8 cellular contexts compared by ENCODE assay signal in genomic region chr1:246971322-246971721, GRCh38. TPM values are rescaled to one million over a fixed set of nuclear protein-coding genes. Genes with fewer than 3 reads are reported as not detected.
DNase-seq lines count a peak whose midpoint lies in the region; ATAC-seq and TF ChIP-seq lines count a peak whose summit lies in the region.

No MANE protein-coding gene starts in this region.

- POLR2A ChIA-PET in AG04450 (lab: Yijun Ruan, JAX): no interaction called here

- no peaks in the 10 kb centered on the region for H3K27me3 ChIP-seq in AG04450 (ENCODE audit: control insufficient read depth, insufficient read depth, low read length)

- H3K27me3 Mint-ChIP-seq in stimulated activated naive B cell treated with anti-CD40 and anti-IgM and Interleukin-4, amounts not matched to agents 10 μg/mL and 1 μg/mL and 100 μg/mL, for 72 hours: no peaks in the 10 kb centered on the region

- CTCF ChIA-PET in AG04450 (lab: Charles Lee): interaction anchor here (0.6 to 1.3 kb wide), 2 partner anchors 9 to 126 kb away, joined by 3 to 4 read pairs; no protein-coding TSS in a partner anchor

- H3K4me3 Mint-ChIP-seq in stimulated activated naive B cell treated with anti-CD40 and anti-IgM and Interleukin-4, amounts not matched to agents 10 μg/mL and 1 μg/mL and 100 μg/mL, for 72 hours: peak overlapping the region; percentile 44 to 70

- no peak overlapping the region for H3K27ac Mint-ChIP-seq in stimulated activated naive B cell treated with anti-CD40 and anti-IgM and Interleukin-4, amounts not matched to agents 10 μg/mL and 1 μg/mL and 100 μg/mL, for 72 hours

- ATAC-seq in stimulated activated naive B cell treated with anti-CD40 and anti-IgM and Interleukin-4, amounts not matched to agents 10 μg/mL and 1 μg/mL and 100 μg/mL, for 72 hours (replicated peaks): peak in 1 of 2 donors; percentile 34
- no peak for ATAC-seq in GM21723 (IDR thresholded peaks at IDR 0.05; ENCODE audit: unreplicated experiment)
- ATAC-seq in HG02623 (IDR thresholded peaks at IDR 0.05; ENCODE audit: unreplicated experiment): no peak

- H3K4me3 ChIP-seq in AG04450 (ENCODE audit: low read depth, low read length) (no peak overlapping the region), cardiac fibroblast (replicated peaks in 1 of 2; ENCODE audit: low read depth in 2 of 2, low read length in 2 of 2) (peak overlapping the region in 1 of 2 donors; percentile 19)

- no peaks in the 10 kb centered on the region for H3K4me1 Mint-ChIP-seq in stimulated activated naive B cell treated with anti-CD40 and anti-IgM and Interleukin-4, amounts not matched to agents 10 μg/mL and 1 μg/mL and 100 μg/mL, for 72 hours

- H3K27ac ChIP-seq in AG04450 (ENCODE audit: low read depth, low read length): no peak overlapping the region

- peaks cover 11 to 26% of the 10 kb centered on the region in 2 donors for H3K36me3 Mint-ChIP-seq in stimulated activated naive B cell treated with anti-CD40 and anti-IgM and Interleukin-4, amounts not matched to agents 10 μg/mL and 1 μg/mL and 100 μg/mL, for 72 hours

- peaks cover 24% of the 10 kb centered on the region for H3K9me3 ChIP-seq in AG04450 (ENCODE audit: control insufficient read depth, insufficient read depth, low read length)

- TF ChIP-seq CTCF in AG04450 (IDR thresholded peaks at IDR 0.05; ENCODE audit: low read depth, low read length) (peak; percentile 30), cardiac fibroblast (IDR thresholded peaks at IDR 0.05; ENCODE audit: low read depth, low read length) (peak; percentile 94)

- H3K9me3 Mint-ChIP-seq in stimulated activated naive B cell treated with anti-CD40 and anti-IgM and Interleukin-4, amounts not matched to agents 10 μg/mL and 1 μg/mL and 100 μg/mL, for 72 hours: peaks cover 21 to 23% of the 10 kb centered on the region in 2 donors

- DNase-seq in AG04450 (ENCODE audit: low read depth, low spot score) (no peak), HT-29 (ENCODE audit: low spot score) (peak; percentile 19), T-helper 9 cell (peak; percentile 28), cardiac fibroblast (ENCODE audit: low read depth in 2 of 2) (peak; percentile 64 to 85), medulla oblongata (ENCODE audit: extremely low spot score) (peak; percentile 74)
- DNase-seq in stimulated activated naive B cell treated with anti-CD40 and anti-IgM and Interleukin-4, amounts not matched to agents 10 μg/mL and 1 μg/mL and 100 μg/mL, for 72 hours: peak; percentile 26

RNA-seq across cellular contexts. Expression of gene ZNF695, which starts 36.5 kb away (rescaled TPM):
- 1.0 and 1.2 TPM in 2 replicates for polyA plus RNA-seq in AG04450 (2011; rRNA removed)
- polyA minus RNA-seq in AG04450 (2011; rRNA and poly(A)+ RNA removed): 0.37 and 0.65 TPM in 2 replicates
- 6.0 and 8.1 TPM in 2 replicates for total RNA-seq in HT-29 (2014; rRNA removed; shearing (Covaris generic))

RNA-seq across cellular contexts. Expression of gene AHCTF1, which starts 39.6 kb away (rescaled TPM):
- 13.0 and 18.1 TPM in 2 replicates for polyA plus RNA-seq in AG04450 (2011; rRNA removed)
- 16.0 and 33.2 TPM in 2 replicates for polyA minus RNA-seq in AG04450 (2011; rRNA and poly(A)+ RNA removed)
- total RNA-seq in HT-29 (2014; rRNA removed; shearing (Covaris generic)): 18.2 and 19.7 TPM in 2 replicates
